Comparison of ENCODE assay signal across 15 cellular contexts in genomic region chr17:77592503-77592902, GRCh38.
DNase-seq lines count a peak whose midpoint lies in the region; ATAC-seq and TF ChIP-seq lines count a peak whose summit lies in the region.
"Had no signal": no experiment of that assay in that cellular context is flagged by ENCODE, and none has a peak within 500 bp of the region (broad histone marks: within the 10 kb centered on the region; RNA-seq: fewer than 3 reads in every experiment).

No MANE protein-coding gene starts in this region.

- H3F3A ChIP-seq in neural progenitor cell (ENCODE audit: low read depth), result peaks cover 5% of the 10 kb centered on the region

- CTCF ChIA-PET in activated naive CD4-positive, alpha-beta T cell treated with anti-CD3 and anti-CD28 coated beads for 36 hours (lab: Charles Lee), result no interaction called here

- H3K36me3 ChIP-seq in neural progenitor cell (no peaks in the 10 kb centered on the region), vagina (no peaks in the 10 kb centered on the region)

- peaks cover 40% of the 10 kb centered on the region for H3K4me1 Mint-ChIP-seq in neural progenitor cell
- H3K4me1 Mint-ChIP-seq in activated naive CD4-positive, alpha-beta T cell treated with anti-CD3 and anti-CD28 coated beads for 36 hours (ENCODE audit: low read depth), result peaks cover 5% of the 10 kb centered on the region

- H4K20me1 ChIP-seq in neural progenitor cell (ENCODE audit: low read depth), result no peaks in the 10 kb centered on the region

- no peak for TF ChIP-seq CTCF in VCaP (conservative IDR thresholded peaks at IDR 0.05)
- no peak for TF ChIP-seq CTCF in neural progenitor cell (IDR thresholded peaks at IDR 0.05)
- TF ChIP-seq CTCF in vagina (IDR thresholded peaks at IDR 0.05), result no peak

- H3K27ac ChIP-seq in VCaP (peak overlapping the region; percentile 24), neural progenitor cell (no peak overlapping the region), right cardiac atrium (ENCODE audit: low read length) (no peak overlapping the region), vagina (no peak overlapping the region)
- H3K27ac ChIP-seq: 22Rv1 had no signal

- no peak overlapping the region for H2AFZ ChIP-seq in neural progenitor cell (replicated peaks)

- peaks cover 3% of the 10 kb centered on the region for H3K36me3 Mint-ChIP-seq in neural progenitor cell
- peaks cover 2% of the 10 kb centered on the region for H3K36me3 Mint-ChIP-seq in activated naive CD4-positive, alpha-beta T cell treated with anti-CD3 and anti-CD28 coated beads for 36 hours (ENCODE audit: low read depth)

- TF ChIP-seq POLR2A in vagina (IDR thresholded peaks at IDR 0.05), result no peak

- H3K27me3 Mint-ChIP-seq in neural progenitor cell (ENCODE audit: insufficient read depth, low read depth), result peaks cover 4% of the 10 kb centered on the region
- H3K27me3 Mint-ChIP-seq in activated naive CD4-positive, alpha-beta T cell treated with anti-CD3 and anti-CD28 coated beads for 36 hours (ENCODE audit: low read depth), result no peaks in the 10 kb centered on the region

- ATAC-seq in right cardiac atrium, result no peak
- ATAC-seq: Right ventricle myocardium inferior had no signal

- H3K9me3 Mint-ChIP-seq in neural progenitor cell, result no peaks in the 10 kb centered on the region
- peaks cover 2% of the 10 kb centered on the region for H3K9me3 Mint-ChIP-seq in activated naive CD4-positive, alpha-beta T cell treated with anti-CD3 and anti-CD28 coated beads for 36 hours
- H3K9me3 Mint-ChIP-seq: HFFc6 had no signal

- DNase-seq in DMS 273 (lab: John Stamatoyannopoulos, UW; ENCODE audit: unreplicated experiment) (peak; percentile 29), DMS 273 treated with DMSO at 0.1 percent for 48 hours (lab: John Stamatoyannopoulos, UW) (no peak), NCI-H524 treated with DMSO at 0.1 percent for 48 hours (lab: John Stamatoyannopoulos, UW) (peak; percentile 64), neural progenitor cell (ENCODE audit: low spot score) (no peak), right cardiac atrium (no peak), vagina (ENCODE audit: extremely low spot score in 2 of 2) (no peak)
- no peak for DNase-seq in activated naive CD4-positive, alpha-beta T cell treated with anti-CD3 and anti-CD28 coated beads for 36 hours
- DNase-seq: HFFc6; KBM-7; NCI-H1436; NCI-H510A treated with DMSO at 0.1 percent for 48 hours; NK-92 treated with Interleukin-12 subunit alpha and Interleukin-12 subunit beta, amount 100 ng/mL, for 24 hours had no signal

- H3K27me3 ChIP-seq in neural progenitor cell, result no peaks in the 10 kb centered on the region
- H3K27me3 ChIP-seq in right cardiac atrium (ENCODE audit: control insufficient read depth, insufficient read depth), result no peaks in the 10 kb centered on the region
- no peaks in the 10 kb centered on the region for H3K27me3 ChIP-seq in vagina

- intact Hi-C loops in right cardiac atrium (cut with DNase I) (no loop called here), vagina (cut with DNase I) (no loop called here)
- intact Hi-C loops in activated naive CD4-positive, alpha-beta T cell treated with anti-CD3 and anti-CD28 coated beads for 36 hours (cut with micrococcal nuclease), result no loop called here

- H3K79me2 ChIP-seq in neural progenitor cell (ENCODE audit: low read depth), result no peaks in the 10 kb centered on the region

- peaks cover 38% of the 10 kb centered on the region for H3K4me1 ChIP-seq in neural progenitor cell
- no peaks in the 10 kb centered on the region for H3K4me1 ChIP-seq in right cardiac atrium (ENCODE audit: control insufficient read depth, insufficient read depth, low read length)
- H3K4me1 ChIP-seq in vagina, result no peaks in the 10 kb centered on the region

- no peaks in the 10 kb centered on the region for H3K9me3 ChIP-seq in neural progenitor cell (ENCODE audit: low read depth)
- no peaks in the 10 kb centered on the region for H3K9me3 ChIP-seq in right cardiac atrium (ENCODE audit: control insufficient read depth, low read length)
- H3K9me3 ChIP-seq in vagina, result no peaks in the 10 kb centered on the region

- no peak overlapping the region for H3K27ac Mint-ChIP-seq in neural progenitor cell
- no peak overlapping the region for H3K27ac Mint-ChIP-seq in activated naive CD4-positive, alpha-beta T cell treated with anti-CD3 and anti-CD28 coated beads for 36 hours
- H3K27ac Mint-ChIP-seq: HFFc6 had no signal

- H3K4me3 ChIP-seq in neural progenitor cell (no peak overlapping the region), right cardiac atrium (ENCODE audit: low read length) (no peak overlapping the region), vagina (no peak overlapping the region)

- WGBS in right cardiac atrium, result 73% methylated on average over 9 of the region's 9 CpGs

- H3K9ac ChIP-seq in neural progenitor cell, result no peak overlapping the region

- peak overlapping the region; percentile 28 for H3K4me2 ChIP-seq in neural progenitor cell

- no peak overlapping the region for H3K4me3 Mint-ChIP-seq in neural progenitor cell
- no peak overlapping the region for H3K4me3 Mint-ChIP-seq in activated naive CD4-positive, alpha-beta T cell treated with anti-CD3 and anti-CD28 coated beads for 36 hours
- H3K4me3 Mint-ChIP-seq: HFFc6 had no signal

Comparison
In these comparisons a context has a peak if more than half of its experiments do, and no peak if none do; other contexts are left out.
1. DNase-seq: peak in DMS 273 (single experiment) and NCI-H524 treated with DMSO at 0.1 percent for 48 hours (single experiment); none in DMS 273 treated with DMSO at 0.1 percent for 48 hours (single experiment), neural progenitor cell (single experiment), right cardiac atrium (0 of 3), activated naive CD4-positive, alpha-beta T cell treated with anti-CD3 and anti-CD28 coated beads for 36 hours (single experiment) and vagina (0 of 2).